18 cellular contexts compared by ENCODE assay signal in genomic region chr4:145716200-145716599, GRCh38. TPM values are rescaled to one million over a fixed set of nuclear protein-coding genes. Genes with fewer than 3 reads are reported as not detected.
DNase-seq lines count a peak whose midpoint lies in the region; ATAC-seq and TF ChIP-seq lines count a peak whose summit lies in the region.
"Had no signal": no experiment of that assay in that cellular context is flagged by ENCODE, and none has a peak within 500 bp of the region (broad histone marks: within the 10 kb centered on the region; RNA-seq: fewer than 3 reads in every experiment).

No MANE protein-coding gene starts in this region.

- H3K9me3 Mint-ChIP-seq in mesothelial cell of epicardium: peaks cover 24% of the 10 kb centered on the region

- peaks cover 27% of the 10 kb centered on the region for H3K4me1 Mint-ChIP-seq in mesothelial cell of epicardium

- ATAC-seq in GM18858 (IDR thresholded peaks at IDR 0.05; ENCODE audit: unreplicated experiment): no peak

- peak overlapping the region; percentile 60 for H3K27ac Mint-ChIP-seq in mesothelial cell of epicardium

- no peaks in the 10 kb centered on the region for H3K27me3 Mint-ChIP-seq in mesothelial cell of epicardium (ENCODE audit: low read depth)

- H3K36me3 Mint-ChIP-seq in mesothelial cell of epicardium: peaks cover 3% of the 10 kb centered on the region

- peak; percentile 40 for DNase-seq in EL
- DNase-seq in NCI-H2171 (lab: John Stamatoyannopoulos, UW): peak; percentile 28
- DNase-seq in dermis blood vessel endothelial cell: peak; percentile 14
- no peak for DNase-seq in mesothelial cell of epicardium (ENCODE audit: low spot score in 2 of 2, unreplicated experiment in 2 of 2)
- no peak for DNase-seq in pons (ENCODE audit: low spot score)
- no peak for DNase-seq in NCI-H1417 (lab: John Stamatoyannopoulos, UW)
- DNase-seq: activated effector memory CD4-positive, alpha-beta T cell treated with Interleukin-2 at 50 U/mL for 16 hours; brain microvascular endothelial cell; effector CD4-positive, alpha-beta T cell; glutamatergic neuron; NCI-H1092; NCI-H345; posterior cingulate gyrus; stomach had no signal

- H3K4me3 Mint-ChIP-seq in mesothelial cell of epicardium: no peak overlapping the region

- TF ChIP-seq CTCF in mesothelial cell of epicardium (IDR thresholded peaks at IDR 0.05; ENCODE audit: unreplicated experiment): no peak

RNA-seq across cellular contexts. Expression of gene C4orf51, which starts 36.3 kb away (rescaled TPM):
- total RNA-seq in dermis blood vessel endothelial cell (not detected in 2 replicates), mesothelial cell of epicardium (not detected in 3 replicates)
- total RNA-seq: activated CD8-positive, alpha-beta memory T cell treated with anti-CD3 and anti-CD28 coated beads for 36 hours; H4; kidney epithelial cell; stomach had no signal

Comparison
In these comparisons a context has a peak if more than half of its experiments do, and no peak if none do; other contexts are left out.
1. DNase-seq: peak in EL (single experiment), NCI-H2171 (single experiment) and dermis blood vessel endothelial cell (single experiment); none in mesothelial cell of epicardium (0 of 2), pons (single experiment) and NCI-H1417 (0 of 3).